22 cellular contexts compared by ENCODE assay signal in the genomic region with DNA sequence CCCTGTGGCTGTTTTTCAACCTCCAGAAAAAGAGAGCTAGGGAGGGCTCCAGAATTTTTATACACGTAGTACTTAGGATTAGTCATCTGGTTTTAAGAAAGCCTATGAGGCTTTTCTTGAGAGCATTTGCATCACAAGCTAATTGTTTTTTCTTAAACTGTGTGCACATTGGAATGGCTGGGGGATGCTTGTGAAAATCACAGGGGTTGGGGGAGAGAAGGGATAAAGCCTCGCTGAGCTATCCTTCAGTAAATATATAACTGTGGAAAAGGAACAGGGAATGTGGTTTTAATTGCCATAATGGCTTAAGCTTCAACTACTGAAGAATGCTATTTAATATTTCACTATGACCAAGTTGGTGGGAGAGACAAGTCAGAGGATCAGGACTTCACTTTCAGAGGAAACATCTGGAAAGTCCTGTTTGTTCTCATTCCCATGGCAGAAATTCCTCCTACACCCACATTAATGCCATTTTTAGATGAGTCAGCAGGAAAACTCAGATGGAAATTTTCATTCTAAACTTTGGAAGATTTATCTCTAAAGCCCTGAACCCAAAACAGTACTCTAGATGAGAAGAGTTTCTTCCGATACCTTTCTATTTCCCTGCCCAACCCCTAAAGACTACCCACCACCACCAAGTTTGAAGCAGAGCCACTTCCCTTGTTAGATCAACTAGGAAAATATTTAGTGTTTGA.
DNase-seq lines count a peak whose midpoint lies in the region; ATAC-seq, FAIRE-seq and TF ChIP-seq lines count a peak whose summit lies in the region.
"Had no signal": no experiment of that assay in that cellular context is flagged by ENCODE, and none has a peak within 500 bp of the region (broad histone marks: within the 10 kb centered on the region; RNA-seq: fewer than 3 reads in every experiment).

No MANE protein-coding gene starts in this region.

- intact Hi-C loops in lower lobe of right lung (cut with DNase I), result no loop called here

- peak; percentile 16 for DNase-seq in NCI-H526 treated with DMSO at 0.1 percent for 48 hours (lab: John Stamatoyannopoulos, UW)
- DNase-seq in NCI-H526 (lab: John Stamatoyannopoulos, UW), result no peak
- DNase-seq in left kidney (ENCODE audit: low read depth, low spot score), result peak; percentile 15
- DNase-seq in smooth muscle cell (lab: John Stamatoyannopoulos, UW; ENCODE audit: unreplicated experiment), result no peak
- DNase-seq in lower lobe of right lung, result no peak
- DNase-seq in NCI-H82 (lab: John Stamatoyannopoulos, UW), result no peak
- DNase-seq in stimulated activated CD4-positive, alpha-beta T cell treated with anti-CD3 and anti-CD28 coated beads, Interleukin-4, amount 100 ng/mL, for 1 hour, result no peak
- DNase-seq: CD4-positive, CD25-positive, alpha-beta regulatory T cell; COR-L47; DMS 273 treated with DMSO at 0.1 percent for 48 hours; DND-41; Karpas-422; NCI-H1048; NCI-H1436; NCI-H1930; NCI-H446; OCI-M1; SHP77 had no signal

- peak overlapping the region; percentile 69 for H3K9ac ChIP-seq in smooth muscle cell (ENCODE audit: low read depth)

- H3K79me2 ChIP-seq in smooth muscle cell (ENCODE audit: low read depth), result no peaks in the 10 kb centered on the region

- H4K20me1 ChIP-seq in smooth muscle cell (ENCODE audit: low read depth), result no peaks in the 10 kb centered on the region

- H3K4me1 ChIP-seq in smooth muscle cell (ENCODE audit: low read depth) (peaks cover 5% of the 10 kb centered on the region), lower lobe of right lung (no peaks in the 10 kb centered on the region)

- 9% methylated on average over 3 of the region's 3 CpGs for WGBS in smooth muscle cell (ENCODE audit: low lambda C conversion rate)

- H3K9me3 ChIP-seq in smooth muscle cell (replicated peaks; ENCODE audit: low read depth) (no peaks in the 10 kb centered on the region), lower lobe of right lung (no peaks in the 10 kb centered on the region)

- H3K27ac ChIP-seq in smooth muscle cell (ENCODE audit: low read depth) (peak overlapping the region; percentile 97), lower lobe of right lung (no peak overlapping the region)
- H3K27ac ChIP-seq: 22Rv1 had no signal

- H3K4me3 ChIP-seq in smooth muscle cell (no peak overlapping the region), lower lobe of right lung (no peak overlapping the region)

- H3K36me3 ChIP-seq in smooth muscle cell (ENCODE audit: low read depth) (no peaks in the 10 kb centered on the region), lower lobe of right lung (no peaks in the 10 kb centered on the region)

- peak; percentile 90 for FAIRE-seq in endometrium (lab: Jason Lieb, UNC)
- FAIRE-seq: G401.6, H54 had no signal

- H2AFZ ChIP-seq in smooth muscle cell (ENCODE audit: low read depth), result peak overlapping the region; percentile 76

- peaks cover 5% of the 10 kb centered on the region for H3F3A ChIP-seq in smooth muscle cell (ENCODE audit: low read depth)

- no peak for TF ChIP-seq CTCF in smooth muscle cell (IDR thresholded peaks at IDR 0.05; ENCODE audit: borderline replicate concordance, insufficient read depth, poor library complexity, severe bottlenecking)
- no peak for TF ChIP-seq CTCF in lower lobe of right lung (IDR thresholded peaks at IDR 0.05)

- H3K4me2 ChIP-seq in smooth muscle cell, result peak overlapping the region; percentile 80

- no peak for ATAC-seq in lower lobe of right lung

- H3K27me3 ChIP-seq in smooth muscle cell (ENCODE audit: low read depth) (no peaks in the 10 kb centered on the region), lower lobe of right lung (ENCODE audit: low read depth) (no peaks in the 10 kb centered on the region)

Comparison
In these comparisons a context has a peak if more than half of its experiments do, and no peak if none do; other contexts are left out.
1. DNase-seq: peak in NCI-H526 treated with DMSO at 0.1 percent for 48 hours (single experiment) and left kidney (single experiment); none in NCI-H526 (0 of 2), smooth muscle cell (single experiment), lower lobe of right lung (single experiment), NCI-H82 (single experiment) and stimulated activated CD4-positive, alpha-beta T cell treated with anti-CD3 and anti-CD28 coated beads, Interleukin-4, amount 100 ng/mL, for 1 hour (single experiment).